5 cellular contexts compared by ENCODE assay signal in the genomic region with DNA sequence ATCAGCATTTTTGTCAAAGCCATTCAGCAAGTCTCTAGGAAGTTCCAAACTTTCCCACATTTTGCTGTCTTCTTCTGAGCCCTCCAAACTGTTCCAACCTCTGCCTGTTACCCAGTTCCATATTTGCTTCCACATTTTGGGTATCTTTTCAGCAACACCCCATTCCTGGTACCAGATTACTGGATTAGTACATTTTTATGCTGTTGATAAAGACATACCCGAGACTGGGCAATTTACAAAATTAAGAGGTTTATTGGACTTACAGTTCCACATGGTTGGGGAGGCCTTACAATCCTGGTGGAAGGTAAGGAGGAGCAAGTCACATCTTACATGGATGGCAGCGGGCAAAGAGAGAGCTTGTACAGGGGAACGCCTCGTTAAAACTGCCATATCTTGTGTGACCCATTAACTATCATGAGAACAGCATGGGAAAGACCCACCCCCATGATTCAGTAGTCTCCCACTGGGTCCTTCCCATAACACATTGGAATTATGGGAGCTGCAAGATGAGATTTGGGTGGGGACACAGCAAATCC.
DNase-seq lines count a peak whose midpoint lies in the region; ATAC-seq, FAIRE-seq and TF ChIP-seq lines count a peak whose summit lies in the region.
"Not testable (repeated sequence)": the region's sequence is repeated elsewhere in the genome, so short reads cannot be mapped to it uniquely, and the experiment has no call there.

No MANE protein-coding gene starts in this region.

- intact Hi-C loops in K562 (cut with micrococcal nuclease); esophagus muscularis mucosa (cut with DNase I); HepG2 (cut with micrococcal nuclease; ENCODE audit: unreplicated experiment): not testable (repeated sequence)

- BruUV-seq in K562 (replicated peaks; lab: Mats Ljungman, UMichigan); HepG2 (replicated peaks; lab: Mats Ljungman, UMichigan): not testable (repeated sequence)

- not testable (repeated sequence) for TF ChIP-seq RAD21 in K562 (CRISPR knock-in tag; conservative IDR thresholded peaks at IDR 0.05 in 1 of 2, IDR thresholded peaks at IDR 0.05 in 1 of 2); HepG2 (CRISPR knock-in tag; IDR thresholded peaks at IDR 0.05)

- not testable (repeated sequence) for H4K12ac ChIP-seq in trophoblast cell (ENCODE audit: low read depth, low read length)

- H3K79me2 ChIP-seq in K562 (ENCODE audit: control insufficient read depth, insufficient read depth, low read length); HepG2 (ENCODE audit: insufficient read depth, low read length); trophoblast cell (ENCODE audit: control insufficient read depth, insufficient read depth, low read length, poor library complexity): not testable (repeated sequence)

- H2BK5ac ChIP-seq in trophoblast cell (ENCODE audit: low read depth, low read length, poor library complexity): not testable (repeated sequence)

- DNase-seq in K562 (ENCODE audit: extremely low read depth in 1 of 4, low spot score in 3 of 4); HepG2 (ENCODE audit: low spot score); trophoblast cell: not testable (repeated sequence)
- peak; percentile 26 for DNase-seq in esophagus muscularis mucosa (ENCODE audit: extremely low spot score)

- H3K27me3 ChIP-seq in K562 (ENCODE audit: control insufficient read depth in 2 of 2, insufficient read depth in 2 of 2, low read length in 2 of 2); esophagus muscularis mucosa; HepG2 (ENCODE audit: control insufficient read depth in 1 of 2, insufficient read depth in 2 of 2, low read length in 2 of 2); trophoblast cell (ENCODE audit: insufficient read depth, low read length): not testable (repeated sequence)

- not testable (repeated sequence) for H2BK12ac ChIP-seq in trophoblast cell (ENCODE audit: low read length)

- H4K91ac ChIP-seq in trophoblast cell (ENCODE audit: low read depth, low read length): not testable (repeated sequence)

- not testable (repeated sequence) for H3K4me2 ChIP-seq in K562 (ENCODE audit: insufficient read depth, low read length); HepG2 (ENCODE audit: low read depth, low read length); trophoblast cell (ENCODE audit: low read length)

- H3K23ac ChIP-seq in trophoblast cell (ENCODE audit: low read length): not testable (repeated sequence)

- not testable (repeated sequence) for ATAC-seq in K562, HepG2

- not testable (repeated sequence) for H2BK120ac ChIP-seq in trophoblast cell (ENCODE audit: insufficient read depth, low read length, poor library complexity)

- not testable (repeated sequence) for H3K14ac ChIP-seq in trophoblast cell (ENCODE audit: low read length)

- not testable (repeated sequence) for H3K4ac ChIP-seq in trophoblast cell (ENCODE audit: low read depth, low read length)

- WGBS in K562 (ENCODE audit: insufficient coverage, low coverage, missing lambda C conversion rate): 81% methylated on average over 4 of the region's 4 CpGs
- 100% methylated on average over 4 of the region's 4 CpGs for WGBS in esophagus muscularis mucosa
- 95% methylated on average over 4 of the region's 4 CpGs for WGBS in HepG2 (ENCODE audit: low lambda C conversion rate)
- no CpG with 5 or more reads among the region's 4 CpGs for WGBS in trophoblast cell (ENCODE audit: extremely low coverage, insufficient coverage, insufficient read length)

- H3K9ac ChIP-seq in K562 (ENCODE audit: insufficient read depth in 1 of 2, low read depth in 2 of 2, low read length in 2 of 2); HepG2 (ENCODE audit: insufficient read depth, low read depth, low read length): not testable (repeated sequence)
- peak overlapping the region; percentile 8 for H3K9ac ChIP-seq in trophoblast cell (ENCODE audit: low read length)

- not testable (repeated sequence) for H4K20me1 ChIP-seq in K562 (replicated peaks; ENCODE audit: control insufficient read depth, insufficient read depth, low read length); HepG2 (ENCODE audit: insufficient read depth, low read length)

- TF ChIP-seq EP300 in K562 (IDR thresholded peaks at IDR 0.05; ENCODE audit: low read length); esophagus muscularis mucosa (IDR thresholded peaks at IDR 0.05); HepG2 (IDR thresholded peaks at IDR 0.05; ENCODE audit: low read depth in 2 of 2, low read length in 2 of 2); HepG2 (CRISPR knock-in tag; IDR thresholded peaks at IDR 0.05; ENCODE audit: borderline replicate concordance): not testable (repeated sequence)

- not testable (repeated sequence) for H4K8ac ChIP-seq in trophoblast cell (ENCODE audit: low read depth, low read length)

- POLR2A ChIA-PET in HEK293 (lab: Yijun Ruan, JAX); K562 (lab: Yijun Ruan, JAX); HepG2 (lab: Yijun Ruan, JAX): not testable (repeated sequence)

- not testable (repeated sequence) for TF ChIP-seq POLR2A in K562 (conservative IDR thresholded peaks at IDR 0.05); esophagus muscularis mucosa (IDR thresholded peaks at IDR 0.05; ENCODE audit: low read depth); HepG2 (IDR thresholded peaks at IDR 0.05; ENCODE audit: insufficient read depth in 1 of 2, low read depth in 2 of 2, low read length in 2 of 2)

- CTCF ChIA-PET in HEK293 (lab: Yijun Ruan, JAX); K562 (lab: Yijun Ruan, JAX; ENCODE audit: low intra/inter-chr PET ratio); HepG2 (lab: Yijun Ruan, JAX; ENCODE audit: low intra/inter-chr PET ratio, low total read pairs): not testable (repeated sequence)

- H3K9me3 ChIP-seq in HEK293 (ENCODE audit: control insufficient read depth, insufficient read depth, low read depth, low read length); K562 (replicated peaks; ENCODE audit: control insufficient read depth, insufficient read depth, low read depth, low read length): not testable (repeated sequence)
- H3K9me3 ChIP-seq in esophagus muscularis mucosa (peaks cover 0 to 12% (median 7%) of the 10 kb centered on the region in 4 donors), HepG2 (ENCODE audit: low read length) (peaks cover 17% of the 10 kb centered on the region), trophoblast cell (ENCODE audit: insufficient read depth, low read depth, low read length) (peaks cover 14% of the 10 kb centered on the region)

- not testable (repeated sequence) for H3K4me1 ChIP-seq in HEK293 (ENCODE audit: control insufficient read depth, insufficient read depth, low read length); K562 (replicated peaks in 1 of 2; ENCODE audit: control insufficient read depth in 2 of 2, insufficient read depth in 2 of 2, low read length in 2 of 2); esophagus muscularis mucosa; HepG2 (ENCODE audit: insufficient read depth, low read length); trophoblast cell (ENCODE audit: control insufficient read depth in 1 of 2, insufficient read depth in 2 of 2, low read length in 2 of 2)

- not testable (repeated sequence) for H3K18ac ChIP-seq in trophoblast cell (ENCODE audit: low read length)

- not testable (repeated sequence) for H3K36me3 ChIP-seq in HEK293 (ENCODE audit: control insufficient read depth in 2 of 2, insufficient read depth in 1 of 2, low read length in 2 of 2); K562 (ENCODE audit: control insufficient read depth, insufficient read depth, low read length); HepG2 (replicated peaks in 1 of 2; ENCODE audit: control insufficient read depth in 1 of 2, insufficient read depth in 2 of 2, low read length in 2 of 2); trophoblast cell (ENCODE audit: control insufficient read depth in 1 of 2, insufficient read depth in 2 of 2, low read length in 2 of 2)
- peaks cover 0 to 14% (median 3%) of the 10 kb centered on the region in 4 donors for H3K36me3 ChIP-seq in esophagus muscularis mucosa

- H2AFZ ChIP-seq in K562 (ENCODE audit: low read depth, low read length); HepG2 (ENCODE audit: low read length); trophoblast cell (ENCODE audit: insufficient read depth, low read length, poor library complexity): not testable (repeated sequence)

- not testable (repeated sequence) for H3K4me3 ChIP-seq in HEK293 (ENCODE audit: low read depth, low read length); K562; esophagus muscularis mucosa; HepG2 (replicated peaks in 1 of 3; ENCODE audit: insufficient read depth in 1 of 3, low read depth in 2 of 3, low read length in 3 of 3); trophoblast cell (ENCODE audit: low read depth, low read length)

- H3K27ac ChIP-seq in HEK293 (ENCODE audit: extremely low read depth, low read depth, low read length); K562 (ENCODE audit: extremely low read depth, low read depth, low read length); esophagus muscularis mucosa (replicated peaks in 1 of 4); HepG2 (ENCODE audit: extremely low read length, insufficient read depth, low read length); trophoblast cell (ENCODE audit: low read depth, low read length): not testable (repeated sequence)

- not testable (repeated sequence) for TF ChIP-seq CTCF in HEK293 (tag by site-specific recombination; IDR thresholded peaks at IDR 0.05); K562 (IDR thresholded peaks at IDR 0.05 in 2 of 3, conservative IDR thresholded peaks at IDR 0.05 in 1 of 3; ENCODE audit: insufficient read depth in 2 of 3, low read depth in 1 of 3, low read length in 3 of 3); esophagus muscularis mucosa (IDR thresholded peaks at IDR 0.05); HepG2 (CRISPR knock-in tag; IDR thresholded peaks at IDR 0.05)

- not testable (repeated sequence) for FAIRE-seq in K562 (lab: Jason Lieb, UNC); HepG2 (lab: Jason Lieb, UNC)

- not testable (repeated sequence) for H3K79me1 ChIP-seq in trophoblast cell (ENCODE audit: low read length)

- H2AK5ac ChIP-seq in trophoblast cell (ENCODE audit: low read length): not testable (repeated sequence)

- H3K9me1 ChIP-seq in K562 (ENCODE audit: control insufficient read depth, insufficient read depth, low read length): not testable (repeated sequence)

- in situ Hi-C loops in K562 (cut with MboI); HepG2 (cut with HindIII; ENCODE audit: extremely low pct_ligation_motif_present, low pct_unique_long_range_greater_than_20kb): not testable (repeated sequence)
